ENCODE assay signal across 27 cellular contexts in genomic region chr1:160669276-160669675, GRCh38. TPM values are rescaled to one million over a fixed set of nuclear protein-coding genes. Genes with fewer than 3 reads are reported as not detected.
A peak's percentile ranks its signal among the peaks of the same experiment; 100 is the strongest.
DNase-seq lines count a peak whose midpoint lies in the region; ATAC-seq, FAIRE-seq and TF ChIP-seq lines count a peak whose summit lies in the region.
"Had no signal": no experiment of that assay in that cellular context is flagged by ENCODE, and none has a peak within 500 bp of the region (broad histone marks: within the 10 kb centered on the region; RNA-seq: fewer than 3 reads in every experiment).

No MANE protein-coding gene starts in this region.

- H3K9me3 ChIP-seq in T-helper 17 cell (ENCODE audit: control insufficient read depth, low read length, poor library complexity, severe bottlenecking) (no peaks in the 10 kb centered on the region), endodermal cell (ENCODE audit: control insufficient read depth, low read length) (peaks cover 24% of the 10 kb centered on the region)

- no peaks in the 10 kb centered on the region for H3K27me3 Mint-ChIP-seq in T-helper 17 cell
- H3K27me3 Mint-ChIP-seq in endodermal cell (ENCODE audit: insufficient read depth), result no peaks in the 10 kb centered on the region
- H3K27me3 Mint-ChIP-seq: B cell; CD4-positive, alpha-beta T cell had no signal

- no peaks in the 10 kb centered on the region for H3K27me3 ChIP-seq in endodermal cell (ENCODE audit: control insufficient read depth, insufficient read depth, low read length, poor library complexity, severe bottlenecking)
- H3K27me3 ChIP-seq: BLaER1 treated with 17β-estradiol and CSF1 and Interleukin-3, amounts not matched to agents 10 nM and 100 nM had no signal

- FAIRE-seq in G401.6 (lab: Jason Lieb, UNC) (peak; percentile 47), D721Med (lab: Jason Lieb, UNC) (no peak)
- FAIRE-seq: A549 had no signal

- TF ChIP-seq CTCF in endodermal cell (conservative IDR thresholded peaks at IDR 0.05) (no peak), D721Med (IDR thresholded peaks at IDR 0.05; ENCODE audit: insufficient read depth, missing control alignments) (no peak)

- peaks cover 5% of the 10 kb centered on the region for H3K36me3 Mint-ChIP-seq in T-helper 17 cell (ENCODE audit: low read depth)
- H3K36me3 Mint-ChIP-seq in endodermal cell (ENCODE audit: low read depth), result peaks cover 3% of the 10 kb centered on the region

- no peak overlapping the region for H3K9ac ChIP-seq in endodermal cell (ENCODE audit: extremely low read depth, low read length, poor library complexity, severe bottlenecking)
- H3K9ac ChIP-seq: BLaER1 treated with 17β-estradiol and CSF1 and Interleukin-3, amounts not matched to agents 10 nM and 100 nM had no signal

- H3K36me3 ChIP-seq in endodermal cell (ENCODE audit: control insufficient read depth, insufficient read depth, low read length), result no peaks in the 10 kb centered on the region

- no peak overlapping the region for H3K27ac ChIP-seq in endodermal cell (ENCODE audit: low read depth, low read length)
- H3K27ac ChIP-seq: 22Rv1; A549; BLaER1 treated with 17β-estradiol and CSF1 and Interleukin-3, amounts not matched to agents 10 nM and 100 nM; C4-2B had no signal

- H3K4me1 ChIP-seq in endodermal cell (ENCODE audit: control insufficient read depth, insufficient read depth, low read length), result peaks cover 37% of the 10 kb centered on the region
- H3K4me1 ChIP-seq: A549 had no signal

- DNase-seq in T-helper 17 cell (no peak), endodermal cell (no peak), HCEC 1CT (no peak), D721Med (ENCODE audit: insufficient read length, low spot score) (no peak), SW480 (ENCODE audit: low spot score) (no peak)
- DNase-seq: AML-193; Caco-2; Calu3; CD4-positive, alpha-beta T cell; CD8-positive, alpha-beta T cell; DMS 273 treated with DMSO at 0.1 percent for 48 hours; DMS153; DMS53; DMS79; DND-41; EL; GF-D8 had no signal

- peak overlapping the region; percentile 52 for H3K4me3 ChIP-seq in endodermal cell (ENCODE audit: low read length)
- H3K4me3 ChIP-seq: A549; BLaER1 treated with 17β-estradiol and CSF1 and Interleukin-3, amounts not matched to agents 10 nM and 100 nM had no signal

- H3K27ac Mint-ChIP-seq in T-helper 17 cell (peak overlapping the region; percentile 19), endodermal cell (no peak overlapping the region)
- H3K27ac Mint-ChIP-seq: B cell; CD4-positive, alpha-beta T cell; CD8-positive, alpha-beta T cell had no signal

- peaks cover 9% of the 10 kb centered on the region for H3K9me3 Mint-ChIP-seq in endodermal cell
- H3K9me3 Mint-ChIP-seq: CD4-positive, alpha-beta T cell; CD8-positive, alpha-beta T cell had no signal

- H3K4me3 Mint-ChIP-seq in T-helper 17 cell (no peak overlapping the region), endodermal cell (no peak overlapping the region)
- H3K4me3 Mint-ChIP-seq: B cell; CD4-positive, alpha-beta T cell; CD8-positive, alpha-beta T cell had no signal

- no peak for ATAC-seq in T-helper 17 cell
- ATAC-seq: A549; CD8-positive, alpha-beta T cell had no signal

- peaks cover 41% of the 10 kb centered on the region for H3K4me1 Mint-ChIP-seq in T-helper 17 cell
- peaks cover 19% of the 10 kb centered on the region for H3K4me1 Mint-ChIP-seq in endodermal cell

RNA-seq across cellular contexts. Expression of gene SLAMF1, which starts 22.4 kb away (rescaled TPM):
- total RNA-seq in T-helper 17 cell, result 10 to 100 TPM; 67.8 to 70.6 TPM
- not detected for total RNA-seq in endodermal cell
- not detected for polyA plus RNA-seq in endodermal cell (2013, experiment 1 of 2)
- polyA plus RNA-seq in endodermal cell (2013, experiment 2 of 2), result not detected
- total RNA-seq: Caco-2, Calu3, Daoy, G401 had no signal
- polyA plus RNA-seq: A549, BJ had no signal

RNA-seq across cellular contexts. Expression of gene CD48, which starts 42.3 kb away (rescaled TPM):
- total RNA-seq in T-helper 17 cell, result 100 to 1,000 TPM; 386 to 387 TPM
- 1 to 10 TPM in 1 of 2 donors, under 1 TPM in 1; 0.55 to 1.1 TPM for total RNA-seq in endodermal cell
- 2.5 TPM for polyA plus RNA-seq in endodermal cell (2013, experiment 1 of 2)
- polyA plus RNA-seq in endodermal cell (2013, experiment 2 of 2), result 3.1 TPM
- total RNA-seq: A172, Caco-2, Calu3, Daoy, G401 had no signal
- polyA plus RNA-seq: A549, BJ had no signal

Comparison
In these comparisons a context has a peak if more than half of its experiments do, and no peak if none do; other contexts are left out.
1. RNA of gene SLAMF1, which starts 22.4 kb away (total RNA-seq): 67.8 to 70.6 TPM in T-helper 17 cell; not detected in endodermal cell; every median in the first group is over 10 times any median in the second.
2. RNA of gene CD48, which starts 42.3 kb away (total RNA-seq): 386 to 387 TPM in T-helper 17 cell; 0.55 to 1.1 TPM in endodermal cell; every median in the first group is over 100 times any median in the second.